16 cellular contexts compared by ENCODE assay signal in genomic region chr5:76718381-76718832, GRCh38. TPM values are rescaled to one million over a fixed set of nuclear protein-coding genes. Genes with fewer than 3 reads are reported as not detected.
A peak's percentile ranks its signal among the peaks of the same experiment; 100 is the strongest.
DNase-seq lines count a peak whose midpoint lies in the region; ATAC-seq and TF ChIP-seq lines count a peak whose summit lies in the region.
"Had no signal": no experiment of that assay in that cellular context is flagged by ENCODE, and none has a peak within 500 bp of the region (broad histone marks: within the 10 kb centered on the region; RNA-seq: fewer than 3 reads in every experiment).

No MANE protein-coding gene starts in this region.

- H3K4me3 ChIP-seq in adipocyte (ENCODE audit: low read length) (peak overlapping the region; percentile 89), fibroblast of the aortic adventitia (ENCODE audit: low read depth, low read length) (peak overlapping the region; percentile 95), smooth muscle cell (peak overlapping the region; percentile 98)
- no peak overlapping the region for H3K4me3 ChIP-seq in CD8-positive, alpha-beta T cell (ENCODE audit: low read depth, low read length)

- H3K36me3 ChIP-seq in adipocyte (ENCODE audit: control insufficient read depth, insufficient read depth, low read length, severe bottlenecking) (no peaks in the 10 kb centered on the region), smooth muscle cell (ENCODE audit: low read depth) (no peaks in the 10 kb centered on the region)
- H3K36me3 ChIP-seq in CD8-positive, alpha-beta T cell (ENCODE audit: insufficient read depth, low read length), result no peaks in the 10 kb centered on the region

- no peaks in the 10 kb centered on the region for H3K9me3 Mint-ChIP-seq in activated CD8-positive, alpha-beta memory T cell treated with anti-CD3 and anti-CD28 coated beads, Interleukin-2, amount 10 ng/mL, durations not matched to agents 7 days and 5 days (ENCODE audit: low read depth)
- H3K9me3 Mint-ChIP-seq in CD8-positive, alpha-beta T cell, result no peaks in the 10 kb centered on the region
- H3K9me3 Mint-ChIP-seq: activated naive CD8-positive, alpha-beta T cell treated with anti-CD3 and anti-CD28 coated beads, Interleukin-2, amount 50 U/mL, for 24 hours had no signal

- peaks cover 2% of the 10 kb centered on the region for H3K27me3 Mint-ChIP-seq in activated CD8-positive, alpha-beta memory T cell treated with anti-CD3 and anti-CD28 coated beads, Interleukin-2, amount 10 ng/mL, durations not matched to agents 7 days and 5 days
- H3K27me3 Mint-ChIP-seq in CD8-positive, alpha-beta T cell (ENCODE audit: low read depth), result peaks cover 31% of the 10 kb centered on the region

- no peak for DNase-seq in activated CD8-positive, alpha-beta memory T cell treated with anti-CD3 and anti-CD28 coated beads, Interleukin-2, amount 10 ng/mL, durations not matched to agents 7 days and 5 days
- no peak for DNase-seq in activated CD8-positive, alpha-beta memory T cell treated with anti-CD3 and anti-CD28 coated beads, Interleukin-2, amount 50 U/mL, for 48 hours
- DNase-seq in adipocyte (ENCODE audit: low read depth) (no peak), fibroblast of the aortic adventitia (ENCODE audit: low read depth) (no peak), smooth muscle cell (lab: John Stamatoyannopoulos, UW; ENCODE audit: unreplicated experiment) (no peak)
- DNase-seq in CD8-positive, alpha-beta T cell, result no peak
- DNase-seq: ACHN; activated naive CD8-positive, alpha-beta T cell treated with anti-CD3 and anti-CD28 coated beads, Interleukin-2, amount 50 U/mL, for 24 hours; DMS 273 treated with DMSO at 0.1 percent for 48 hours; NCI-H1092; NCI-H446 treated with DMSO at 0.1 percent for 48 hours; small intestine; T-helper 9 cell had no signal

- H3K36me3 Mint-ChIP-seq in activated CD8-positive, alpha-beta memory T cell treated with anti-CD3 and anti-CD28 coated beads, Interleukin-2, amount 10 ng/mL, durations not matched to agents 7 days and 5 days, result peaks cover 32% of the 10 kb centered on the region
- no peaks in the 10 kb centered on the region for H3K36me3 Mint-ChIP-seq in CD8-positive, alpha-beta T cell

- peaks cover 57% of the 10 kb centered on the region for H3K4me1 Mint-ChIP-seq in activated CD8-positive, alpha-beta memory T cell treated with anti-CD3 and anti-CD28 coated beads, Interleukin-2, amount 10 ng/mL, durations not matched to agents 7 days and 5 days
- peaks cover 32% of the 10 kb centered on the region for H3K4me1 Mint-ChIP-seq in CD8-positive, alpha-beta T cell (ENCODE audit: low read depth)

- H2AFZ ChIP-seq in smooth muscle cell (ENCODE audit: low read depth), result no peak overlapping the region

- H3K9ac ChIP-seq in adipocyte (ENCODE audit: low read length) (no peak overlapping the region), smooth muscle cell (ENCODE audit: low read depth) (peak overlapping the region; percentile 94)

- peak overlapping the region; percentile 99 for H3K4me2 ChIP-seq in smooth muscle cell

- H3K4me3 Mint-ChIP-seq in activated CD8-positive, alpha-beta memory T cell treated with anti-CD3 and anti-CD28 coated beads, Interleukin-2, amount 10 ng/mL, durations not matched to agents 7 days and 5 days, result peak overlapping the region; percentile 89
- no peak overlapping the region for H3K4me3 Mint-ChIP-seq in CD8-positive, alpha-beta T cell

- peaks cover 5% of the 10 kb centered on the region for H3K4me1 ChIP-seq in adipocyte (ENCODE audit: control insufficient read depth, insufficient read depth, low read length)
- H3K4me1 ChIP-seq in smooth muscle cell (ENCODE audit: low read depth), result peaks cover 27% of the 10 kb centered on the region
- H3K4me1 ChIP-seq in CD8-positive, alpha-beta T cell (ENCODE audit: insufficient read depth, low read length), result peaks cover 18% of the 10 kb centered on the region

- H3K27ac Mint-ChIP-seq in activated CD8-positive, alpha-beta memory T cell treated with anti-CD3 and anti-CD28 coated beads, Interleukin-2, amount 10 ng/mL, durations not matched to agents 7 days and 5 days, result no peak overlapping the region
- no peak overlapping the region for H3K27ac Mint-ChIP-seq in CD8-positive, alpha-beta T cell
- H3K27ac Mint-ChIP-seq: activated naive CD8-positive, alpha-beta T cell treated with anti-CD3 and anti-CD28 coated beads, Interleukin-2, amount 50 U/mL, for 24 hours had no signal

- intact Hi-C loops in CD8-positive, alpha-beta T cell (cut with DNase I, micrococcal nuclease), result loop anchor here in 1 of 2 experiments (5.0 kb wide), 1 partner anchor 774 kb away; the partner anchor contains the start of gene WDR41

- POLR2A ChIA-PET in CD8-positive, alpha-beta T cell (lab: Charles Lee), result no interaction called here

- no peaks in the 10 kb centered on the region for H3K9me3 ChIP-seq in adipocyte (ENCODE audit: control insufficient read depth, low read length)
- no peaks in the 10 kb centered on the region for H3K9me3 ChIP-seq in smooth muscle cell (replicated peaks; ENCODE audit: low read depth)
- H3K9me3 ChIP-seq in CD8-positive, alpha-beta T cell (ENCODE audit: low read length), result no peaks in the 10 kb centered on the region

- no peaks in the 10 kb centered on the region for H3K27me3 ChIP-seq in adipocyte (replicated peaks; ENCODE audit: control insufficient read depth, insufficient read depth, low read length)
- H3K27me3 ChIP-seq in smooth muscle cell (ENCODE audit: low read depth), result peaks cover 12% of the 10 kb centered on the region
- peaks cover 9% of the 10 kb centered on the region for H3K27me3 ChIP-seq in CD8-positive, alpha-beta T cell (ENCODE audit: insufficient read depth, low read length)

- peaks cover 8% of the 10 kb centered on the region for H3F3A ChIP-seq in smooth muscle cell (ENCODE audit: low read depth)

- ATAC-seq in activated CD8-positive, alpha-beta memory T cell treated with anti-CD3 and anti-CD28 coated beads, Interleukin-2, amount 10 ng/mL, durations not matched to agents 7 days and 5 days, result no peak
- ATAC-seq in GM21528 (IDR thresholded peaks at IDR 0.05; ENCODE audit: low FRiP score, unreplicated experiment), result no peak
- no peak for ATAC-seq in GM18519 (IDR thresholded peaks at IDR 0.05; ENCODE audit: low FRiP score, unreplicated experiment)
- ATAC-seq in CD8-positive, alpha-beta T cell, result no peak
- ATAC-seq: activated naive CD8-positive, alpha-beta T cell treated with anti-CD3 and anti-CD28 coated beads, Interleukin-2, amount 50 U/mL, for 24 hours; Panc1 had no signal

- peaks cover 63% of the 10 kb centered on the region for H3K79me2 ChIP-seq in smooth muscle cell (ENCODE audit: low read depth)

- TF ChIP-seq CTCF in fibroblast of the aortic adventitia (IDR thresholded peaks at IDR 0.05; ENCODE audit: insufficient read depth, low read length) (no peak), smooth muscle cell (IDR thresholded peaks at IDR 0.05; ENCODE audit: borderline replicate concordance, insufficient read depth, poor library complexity, severe bottlenecking) (no peak)
- TF ChIP-seq CTCF in CD8-positive, alpha-beta T cell (IDR thresholded peaks at IDR 0.05), result no peak

- H3K27ac ChIP-seq in smooth muscle cell (ENCODE audit: low read depth), result peak overlapping the region; percentile 83
- H3K27ac ChIP-seq in CD8-positive, alpha-beta T cell (ENCODE audit: low read depth, low read length), result no peak overlapping the region

- CTCF ChIA-PET in activated CD8-positive, alpha-beta memory T cell treated with anti-CD3 and anti-CD28 coated beads, Interleukin-2, amount 10 ng/mL, durations not matched to agents 7 days and 5 days (lab: Charles Lee), result interaction anchor here (1.1 to 1.8 kb wide), 4 partner anchors 14 to 56 kb away, joined by 4 to 8 read pairs (median 5); no protein-coding TSS in a partner anchor
- CTCF ChIA-PET in CD8-positive, alpha-beta T cell (lab: Charles Lee), result interaction anchor here (1.2 kb wide), 1 partner anchor 12 kb away, joined by 4 read pairs; no protein-coding TSS in a partner anchor

- H4K20me1 ChIP-seq in smooth muscle cell (ENCODE audit: low read depth), result peaks cover 6% of the 10 kb centered on the region

- WGBS in smooth muscle cell (ENCODE audit: low lambda C conversion rate), result 30% methylated on average over 5 of the region's 5 CpGs

RNA-seq across cellular contexts. Expression of gene F2R, which starts 2.5 kb away (rescaled TPM):
- 10 to 100 TPM; 39.7 to 44.7 TPM for total RNA-seq in activated CD8-positive, alpha-beta memory T cell treated with anti-CD3 and anti-CD28 coated beads, Interleukin-2, amount 10 ng/mL, durations not matched to agents 7 days and 5 days
- total RNA-seq in fibroblast of the aortic adventitia (ENCODE audit: low replicate concordance) (75.1 and 184 TPM in 2 replicates), smooth muscle cell (135 and 140 TPM in 2 replicates)
- polyA plus RNA-seq in smooth muscle cell, result 83.3 and 103 TPM in 2 replicates
- total RNA-seq in CD8-positive, alpha-beta T cell, result 10 to 100 TPM; 10.7 to 12.7 TPM
